Comparison of ENCODE assay signal across 8 cellular contexts in genomic region chr6:8435845-8436168, GRCh38. TPM values are rescaled to one million over a fixed set of nuclear protein-coding genes. Genes with fewer than 3 reads are reported as not detected.
DNase-seq lines count a peak whose midpoint lies in the region; ATAC-seq and TF ChIP-seq lines count a peak whose summit lies in the region.

No MANE protein-coding gene starts in this region.

- no peaks in the 10 kb centered on the region for H3K9me2 ChIP-seq in SK-N-SH

- DNase-seq in NCI-H146 (lab: John Stamatoyannopoulos, UW) = peak; percentile 61
- DNase-seq in NCI-H146 treated with DMSO at 0.1 percent for 48 hours (lab: John Stamatoyannopoulos, UW; ENCODE audit: unreplicated experiment) = no peak
- no peak for DNase-seq in SK-N-SH
- DNase-seq in fibroblast of the aortic adventitia (ENCODE audit: low read depth) = no peak
- DNase-seq in progenitor cell of endocrine pancreas (ENCODE audit: low spot score, unreplicated experiment) = no peak
- DNase-seq in dedifferentiated amniotic fluid mesenchymal stem cell (ENCODE audit: extremely low spot score) = no peak
- DNase-seq in stimulated activated CD4-positive, alpha-beta T cell treated with anti-CD3 and anti-CD28 coated beads, Interleukin-4, amount 100 ng/mL, for 1 hour = no peak

- H3K4me3 ChIP-seq in SK-N-SH (ENCODE audit: low read depth in 2 of 2, low read length in 1 of 2) (peak overlapping the region; percentile 91 to 97), fibroblast of the aortic adventitia (ENCODE audit: low read depth, low read length) (peak overlapping the region; percentile 98)

- CTCF ChIA-PET in SK-N-SH (lab: Yijun Ruan, JAX) = interaction anchor here (2.5 kb wide), 1 partner anchor 216 kb away, joined by 7 read pairs; no protein-coding TSS in a partner anchor

- H3K9ac ChIP-seq in SK-N-SH = peak overlapping the region; percentile 88; the same call in 1 of the 2 replicates

- no peaks in the 10 kb centered on the region for H3K27me3 Mint-ChIP-seq in progenitor cell of endocrine pancreas

- H3K27ac ChIP-seq in SK-N-SH (ENCODE audit: low read depth in 2 of 2, low read length in 1 of 2) = peak overlapping the region; percentile 79 to 90; a peak in 3 of 4 replicates

- peaks cover 21% of the 10 kb centered on the region for H3K4me1 Mint-ChIP-seq in progenitor cell of endocrine pancreas (ENCODE audit: low read depth)

- no peak for TF ChIP-seq EP300 in SK-N-SH (IDR thresholded peaks at IDR 0.05; ENCODE audit: borderline replicate concordance in 1 of 2, low read depth in 1 of 2, low read length in 1 of 2)

- H3K79me2 ChIP-seq in SK-N-SH (ENCODE audit: insufficient read depth) = peaks cover 44% of the 10 kb centered on the region

- H3K9me3 Mint-ChIP-seq in progenitor cell of endocrine pancreas (ENCODE audit: low read depth) = no peaks in the 10 kb centered on the region

- H3K4me3 Mint-ChIP-seq in progenitor cell of endocrine pancreas (ENCODE audit: low read depth) = peak overlapping the region; percentile 92

- POLR2A ChIA-PET in SK-N-SH (lab: Yijun Ruan, JAX) = no interaction called here

- H3K4me1 ChIP-seq in SK-N-SH (ENCODE audit: control insufficient read depth in 1 of 2, insufficient read depth in 2 of 2, low read depth in 1 of 2, low read length in 1 of 2) = peaks cover 11 to 13% of the 10 kb centered on the region in 2 experiments; a peak in 3 of 4 replicates

- peaks cover 3 to 13% of the 10 kb centered on the region in 2 experiments for H3K36me3 ChIP-seq in SK-N-SH (replicated peaks in 1 of 2; ENCODE audit: control insufficient read depth in 1 of 2, insufficient read depth in 2 of 2, low read length in 1 of 2)

- TF ChIP-seq CTCF in SK-N-SH (IDR thresholded peaks at IDR 0.05) = no peak
- TF ChIP-seq CTCF in fibroblast of the aortic adventitia (IDR thresholded peaks at IDR 0.05; ENCODE audit: insufficient read depth, low read length) = no peak
- no peak for TF ChIP-seq CTCF in progenitor cell of endocrine pancreas (IDR thresholded peaks at IDR 0.05; ENCODE audit: unreplicated experiment)

- no peaks in the 10 kb centered on the region for H3K36me3 Mint-ChIP-seq in progenitor cell of endocrine pancreas (ENCODE audit: insufficient read depth)

- peak overlapping the region; percentile 97 for H3K27ac Mint-ChIP-seq in progenitor cell of endocrine pancreas

- H3K27me3 ChIP-seq in SK-N-SH (ENCODE audit: insufficient read depth) = no peaks in the 10 kb centered on the region

- ATAC-seq in HG02884 (IDR thresholded peaks at IDR 0.05; ENCODE audit: unreplicated experiment) = no peak

- H2AFZ ChIP-seq in SK-N-SH (ENCODE audit: low read depth) = peak overlapping the region; percentile 99

- no peaks in the 10 kb centered on the region for H3K9me3 ChIP-seq in SK-N-SH

- H3F3A ChIP-seq in SK-N-SH (replicated peaks; ENCODE audit: insufficient read depth) = peaks cover 5% of the 10 kb centered on the region

- 51% methylated on average over 15 of the region's 15 CpGs for WGBS in SK-N-SH (ENCODE audit: low lambda C conversion rate)

- peak overlapping the region; percentile 87 for H3K4me2 ChIP-seq in SK-N-SH

- no peak for TF ChIP-seq RAD21 in SK-N-SH (IDR thresholded peaks at IDR 0.05; ENCODE audit: low read length)

- peaks cover 12% of the 10 kb centered on the region for H4K20me1 ChIP-seq in SK-N-SH (ENCODE audit: insufficient read depth)

TF ChIP-seq in SK-N-SH, 30 proteins besides CTCF, POLR2A, EP300 and RAD21:
- no peak for TF ChIP-seq MAX (IDR thresholded peaks at IDR 0.05; ENCODE audit: low read depth)
- no peak for TF ChIP-seq MXI1 (IDR thresholded peaks at IDR 0.05; ENCODE audit: low read depth, low read length)
- no peak for TF ChIP-seq MEF2A (IDR thresholded peaks at IDR 0.05; ENCODE audit: borderline replicate concordance, low read depth)
- no peak for TF ChIP-seq PBX3 (IDR thresholded peaks at IDR 0.05)
- TF ChIP-seq FOXJ3 (CRISPR knock-in tag; IDR thresholded peaks at IDR 0.05) = no peak
- TF ChIP-seq TCF12 (IDR thresholded peaks at IDR 0.05) = no peak
- TF ChIP-seq GATA2 (CRISPR knock-in tag; IDR thresholded peaks at IDR 0.05) = no peak

RNA-seq across cellular contexts. Expression of gene SLC35B3, which starts 0.5 kb away (rescaled TPM):
- 11.0 and 12.6 TPM in 2 replicates for polyA plus RNA-seq in SK-N-SH (2012; rRNA removed)
- 16.2 and 19.2 TPM in 2 replicates for polyA plus RNA-seq in SK-N-SH (2012; cell fraction: cytosol; rRNA removed)
- polyA plus RNA-seq in SK-N-SH (2012; cell fraction: nucleus; rRNA removed) = 9.2 and 15.9 TPM in 2 replicates
- 8.0 and 34.3 TPM in 2 replicates for total RNA-seq in fibroblast of the aortic adventitia (ENCODE audit: low replicate concordance)
- total RNA-seq in progenitor cell of endocrine pancreas = 18.9 and 20.9 TPM in 2 replicates
